30 cellular contexts compared by ENCODE assay signal in genomic region chr12:46149905-46150304, GRCh38.
"Had no signal": no experiment of that assay in that cellular context is flagged by ENCODE, and none has a peak within 500 bp of the region (broad histone marks: within the 10 kb centered on the region; RNA-seq: fewer than 3 reads in every experiment).

No MANE protein-coding gene starts in this region.

- H3K27ac ChIP-seq: adrenal gland, body of pancreas, breast epithelium, PC-9, RWPE1 had no signal

- DNase-seq: activated B cell treated with CpG ODN at 0.5 μM for 24 hours; activated CD4-positive, alpha-beta memory T cell treated with anti-CD3 and anti-CD28 coated beads for 36 hours; activated CD4-positive, alpha-beta T cell treated with anti-CD3 and anti-CD28 coated beads for 4 hours; activated CD4-positive, alpha-beta T cell treated with anti-CD3 and anti-CD28 coated beads, Interleukin-2, amount 50 U/mL, for 1 hour; activated CD4-positive, CD25-positive, alpha-beta regulatory T cell treated with anti-CD3 and anti-CD28 coated beads, Interleukin-2, amount 50 U/mL, for 72 hours; activated CD8-positive, alpha-beta memory T cell treated with anti-CD3 and anti-CD28 coated beads, Interleukin-2, amount 50 U/mL, for 4 hours; activated gamma-delta T cell treated with Interleukin-2 at 50 U/mL for 16 hours; activated naive CD4-positive, alpha-beta T cell treated with anti-CD3 and anti-CD28 coated beads for 36 hours; activated T-cell treated with anti-CD3 and anti-CD28 coated beads for 4 hours; activated T-cell treated with anti-CD3 and anti-CD28 coated beads, Interleukin-2, amount 50 U/mL, for 4 hours; adrenal gland; body of pancreas; Kasumi-1; KG1; NCI-H1092 treated with DMSO at 0.1 percent for 48 hours; NCI-H1417 treated with DMSO at 0.1 percent for 48 hours; NCI-H1694; NCI-H2081 treated with DMSO at 0.1 percent for 48 hours; NCI-H226; NCI-H446 treated with DMSO at 0.1 percent for 48 hours; NCI-H524; NK-92 treated with Interleukin-12 subunit alpha and Interleukin-12 subunit beta, amount 100 ng/mL, for 24 hours; PC-9; SIG-M5 had no signal

- H3K4me3 ChIP-seq: adrenal gland, body of pancreas, breast epithelium, PC-9 had no signal

- ATAC-seq: activated naive CD4-positive, alpha-beta T cell treated with anti-CD3 and anti-CD28 coated beads, Interleukin-2, amount 50 U/mL, for 72 hours; activated T-cell treated with anti-CD3 and anti-CD28 coated beads, Interleukin-2, amount 50 U/mL, for 4 hours; body of pancreas; Right ventricle myocardium inferior had no signal

- FAIRE-seq: astrocyte, RCC 7860 had no signal

- H3K27me3 ChIP-seq: adrenal gland, body of pancreas, breast epithelium had no signal

- H3K4me1 ChIP-seq: adrenal gland, body of pancreas, breast epithelium had no signal

- H3K36me3 ChIP-seq: adrenal gland, breast epithelium had no signal

- H3K9me3 ChIP-seq: adrenal gland, body of pancreas, breast epithelium had no signal
